8 cellular contexts compared by ENCODE assay signal in the genomic region with DNA sequence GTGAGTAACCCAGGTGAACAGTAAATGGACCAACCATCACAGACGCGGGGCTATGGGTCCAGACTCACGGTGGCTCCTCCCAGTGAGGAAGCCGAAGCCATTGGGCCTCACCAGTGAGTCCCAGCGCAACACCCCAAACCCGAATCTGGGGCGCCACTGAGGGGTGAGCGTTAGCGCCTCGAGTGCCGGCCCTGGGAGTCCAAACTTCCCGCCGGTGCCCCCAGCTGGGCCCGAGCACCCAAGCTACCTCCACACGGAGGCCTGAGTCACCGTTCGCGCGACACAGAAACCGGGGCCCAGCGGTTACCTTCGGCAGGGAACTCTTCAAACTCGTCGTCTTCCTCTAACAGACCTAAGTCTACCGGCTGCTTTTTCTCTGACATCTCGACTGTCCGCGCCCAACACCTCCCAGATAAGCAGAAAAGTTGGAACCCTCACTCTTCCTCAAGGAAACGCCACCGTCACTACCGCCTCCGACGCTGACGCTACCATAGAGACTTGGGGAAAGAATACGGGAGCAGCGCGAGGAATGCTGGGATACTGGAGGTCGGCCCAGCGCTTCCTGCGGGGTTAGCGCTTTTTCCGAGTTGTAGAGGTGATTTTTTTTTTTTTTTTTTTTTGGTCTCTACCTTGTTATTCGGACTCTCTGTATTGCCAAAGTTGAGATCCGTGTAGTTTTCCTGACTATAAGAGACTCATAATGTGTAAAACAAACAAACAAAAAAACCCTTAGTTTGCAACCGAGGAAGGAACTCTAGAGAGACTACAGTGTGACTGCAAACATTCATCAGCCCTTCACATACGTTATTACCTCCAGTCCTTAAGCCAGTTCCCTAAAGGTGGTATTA. TPM values are rescaled to one million over a fixed set of nuclear protein-coding genes. Genes with fewer than 3 reads are reported as not detected.
A peak's percentile ranks its signal among the peaks of the same experiment; 100 is the strongest.
DNase-seq lines count a peak whose midpoint lies in the region; ATAC-seq and TF ChIP-seq lines count a peak whose summit lies in the region.

Gene SEM1 (minus strand): TSS at position 466 of the 848 bp plus-strand sequence. CDS start 83 bp downstream, at position 383.

- DNase-seq in GM06990 (ENCODE audit: extremely low read depth, insufficient read length) (peak; percentile 80), HEK293T (ENCODE audit: extremely low spot score) (peak; percentile 78), MV-4-11 (lab: John Stamatoyannopoulos, UW) (peak; percentile 67), SKM-1 treated with dmso at 0.1 percent for 144 hours (lab: John Stamatoyannopoulos, UW; ENCODE audit: unreplicated experiment) (peak; percentile 53), Right ventricle myocardium inferior (ENCODE audit: missing footprints) (peak; percentile 92), ovary (peak; percentile 82 to 90 (median 86)), thyroid gland (peak; percentile 85 to 88)
- peak; percentile 70 for DNase-seq in activated naive CD8-positive, alpha-beta T cell treated with anti-CD3 and anti-CD28 coated beads for 36 hours

- intact Hi-C loops in Right ventricle myocardium inferior (cut with DNase I), result no loop called here
- intact Hi-C loops in ovary (cut with DNase I), result loop anchor here in 1 of 4 donors (10.0 kb wide), 1 partner anchor 295 kb away; the partner anchor contains the start of gene DLX6
- intact Hi-C loops in thyroid gland (cut with DNase I), result no loop called here

- H3K4me1 ChIP-seq in ovary (ENCODE audit: insufficient read depth) (peaks cover 7% of the 10 kb centered on the region), thyroid gland (peaks cover 12 to 18% of the 10 kb centered on the region in 2 donors)

- H3K27me3 ChIP-seq in GM06990 (replicated peaks; ENCODE audit: control insufficient read depth, insufficient read depth, low read length), result no peaks in the 10 kb centered on the region
- H3K27me3 ChIP-seq in ovary, result no peaks in the 10 kb centered on the region
- H3K27me3 ChIP-seq in thyroid gland, result no peaks in the 10 kb centered on the region

- H3K4me3 ChIP-seq in GM06990 (replicated peaks; ENCODE audit: low read depth, low read length) (peak within 1 kb of the TSS; percentile 90), ovary (peak within 1 kb of the TSS; percentile 98), thyroid gland (replicated peaks in 1 of 3) (peak within 1 kb of the TSS; percentile 51 to 85 (median 85))

- peaks cover 9% of the 10 kb centered on the region for H3K9me3 Mint-ChIP-seq in activated naive CD8-positive, alpha-beta T cell treated with anti-CD3 and anti-CD28 coated beads for 36 hours

- TF ChIP-seq CTCF in GM06990 (IDR thresholded peaks at IDR 0.05; ENCODE audit: insufficient read depth, low read length, poor library complexity, severe bottlenecking), result no peak
- no peak for TF ChIP-seq CTCF in ovary (IDR thresholded peaks at IDR 0.05)
- TF ChIP-seq CTCF in thyroid gland (IDR thresholded peaks at IDR 0.05), result no peak

- WGBS in ovary, 3 donors, result 0 to 1% (median 0%) methylated on average over 46 of the region's 46 CpGs
- 1% methylated on average over 43 of the region's 46 CpGs for whole genome bisulfite sequencing in thyroid gland, 2 donors

- peaks cover 23% of the 10 kb centered on the region for H3K36me3 Mint-ChIP-seq in activated naive CD8-positive, alpha-beta T cell treated with anti-CD3 and anti-CD28 coated beads for 36 hours

- peak within 1 kb of the TSS; percentile 100 for H3K4me3 Mint-ChIP-seq in activated naive CD8-positive, alpha-beta T cell treated with anti-CD3 and anti-CD28 coated beads for 36 hours

- peak; percentile 99 for ATAC-seq in Right ventricle myocardium inferior

- H3K36me3 ChIP-seq in GM06990 (ENCODE audit: control insufficient read depth, insufficient read depth, low read length), result no peaks in the 10 kb centered on the region; the same call in none of the 2 replicates
- no peaks in the 10 kb centered on the region for H3K36me3 ChIP-seq in ovary
- no peaks in the 10 kb centered on the region for H3K36me3 ChIP-seq in thyroid gland

- H3K27ac ChIP-seq in ovary, result peak within 1 kb of the TSS; percentile 46 to 51
- peak within 1 kb of the TSS; percentile 67 to 85 (median 77) for H3K27ac ChIP-seq in thyroid gland

- no peaks in the 10 kb centered on the region for H3K27me3 Mint-ChIP-seq in activated naive CD8-positive, alpha-beta T cell treated with anti-CD3 and anti-CD28 coated beads for 36 hours

- POLR2A ChIA-PET in HEK293T (lab: Yijun Ruan, JAX), result no interaction called here

- H3K27ac Mint-ChIP-seq in activated naive CD8-positive, alpha-beta T cell treated with anti-CD3 and anti-CD28 coated beads for 36 hours, result peak within 1 kb of the TSS; percentile 97

- TF ChIP-seq POLR2A in ovary (IDR thresholded peaks at IDR 0.05) (peak; percentile 51), thyroid gland (IDR thresholded peaks at IDR 0.05) (peak in 1 of 2 donors; percentile 58)

- TF ChIP-seq EP300 in ovary (IDR thresholded peaks at IDR 0.05), result no peak

- H3K4me1 Mint-ChIP-seq in activated naive CD8-positive, alpha-beta T cell treated with anti-CD3 and anti-CD28 coated beads for 36 hours, result peaks cover 24% of the 10 kb centered on the region

- CTCF ChIA-PET in HEK293T (lab: Yijun Ruan, JAX), result no interaction called here

- H3K9me3 ChIP-seq in ovary, result no peaks in the 10 kb centered on the region
- no peaks in the 10 kb centered on the region for H3K9me3 ChIP-seq in thyroid gland

TF ChIP-seq in HEK293T, 16 proteins besides CTCF, POLR2A, EP300 and RAD21:
- TF ChIP-seq ZNF384 (IDR thresholded peaks at IDR 0.05) (peak; percentile 97), SP1 (IDR thresholded peaks at IDR 0.05) (no peak)
TF ChIP-seq in HEK293T: peak in this region for 1.

RNA-seq across cellular contexts. Expression of gene SEM1, which starts in this region (rescaled TPM):
- 10 to 100 TPM; 35.9 to 42.6 TPM for total RNA-seq in activated naive CD8-positive, alpha-beta T cell treated with anti-CD3 and anti-CD28 coated beads for 36 hours
- total RNA-seq in Right ventricle myocardium inferior, result 44.8 TPM
- 10 to 100 TPM; 20.5 to 50.6 (median 45.2) TPM for total RNA-seq in ovary
- 100 to 1,000 TPM in 1 of 2 donors, 10 to 100 TPM in 1; 73.4 to 308 TPM for polyA plus RNA-seq in ovary
- 100 to 1,000 TPM in 1 of 4 donors, 10 to 100 TPM in 3; 15.9 to 147 (median 29.9) TPM for total RNA-seq in thyroid gland

Comparison
In these comparisons a context has a peak if more than half of its experiments do, and no peak if none do; other contexts are left out.
1. Peak in every context shown above with its lines: DNase-seq, ATAC-seq, H3K4me3 ChIP-seq and H3K27ac ChIP-seq.